19 cellular contexts compared by ENCODE assay signal in the genomic region with DNA sequence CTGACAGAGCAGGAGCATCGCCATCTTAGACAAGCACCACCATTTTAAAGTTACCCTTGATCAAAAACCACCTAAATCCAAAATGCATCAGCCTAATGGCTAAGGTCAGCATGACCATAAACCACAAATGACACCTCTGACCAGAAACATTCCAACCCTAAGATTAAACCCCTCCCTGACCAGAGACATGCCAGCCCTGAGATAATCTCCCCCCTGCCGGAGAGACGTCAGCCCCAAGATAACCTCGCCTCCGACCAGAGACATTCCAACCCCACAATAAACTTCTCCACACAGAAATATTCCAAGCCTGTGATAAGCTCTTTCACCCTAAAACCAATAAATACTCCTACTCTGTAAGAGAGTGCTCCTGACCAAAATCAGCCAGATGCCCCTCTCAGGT. TPM values are rescaled to one million over a fixed set of nuclear protein-coding genes. Genes with fewer than 3 reads are reported as not detected.
DNase-seq lines count a peak whose midpoint lies in the region; FAIRE-seq and TF ChIP-seq lines count a peak whose summit lies in the region.
"Had no signal": no experiment of that assay in that cellular context is flagged by ENCODE, and none has a peak within 500 bp of the region (broad histone marks: within the 10 kb centered on the region; RNA-seq: fewer than 3 reads in every experiment).

No MANE protein-coding gene starts in this region.

- H4K5ac ChIP-seq in mesendoderm (ENCODE audit: low read length), result no peak overlapping the region

- no peak overlapping the region for H2BK15ac ChIP-seq in mesendoderm (replicated peaks; ENCODE audit: low read depth)

- H3K36me3 ChIP-seq in breast epithelium (no peaks in the 10 kb centered on the region), astrocyte (ENCODE audit: insufficient read depth, low read length) (no peaks in the 10 kb centered on the region), small intestine (ENCODE audit: control insufficient read depth in 2 of 2, insufficient read depth in 2 of 2, low read length in 2 of 2) (no peaks in the 10 kb centered on the region), mesendoderm (ENCODE audit: control insufficient read depth, insufficient read depth, low read length) (no peaks in the 10 kb centered on the region)
- H3K36me3 ChIP-seq: BLaER1 treated with 17β-estradiol and CSF1 and Interleukin-3, amounts not matched to agents 10 nM and 100 nM had no signal

- WGBS in small intestine, 3 donors, result 92 to 95% (median 93%) methylated on average over 5 of the region's 5 CpGs
- WGBS in mesendoderm (ENCODE audit: extremely low coverage, insufficient coverage, low lambda C conversion rate), result no CpG with 5 or more reads among the region's 5 CpGs

- H3K56ac ChIP-seq in mesendoderm (ENCODE audit: low read length), result no peak overlapping the region

- no peaks in the 10 kb centered on the region for H4K20me1 ChIP-seq in astrocyte (ENCODE audit: insufficient read depth, low read length)
- H4K20me1 ChIP-seq: BLaER1 treated with 17β-estradiol and CSF1 and Interleukin-3, amounts not matched to agents 10 nM and 100 nM had no signal

- peak overlapping the region; percentile 18 for H3K27ac Mint-ChIP-seq in MCF 10A (ENCODE audit: low read depth, unreplicated experiment)
- peak overlapping the region; percentile 82 for H3K27ac Mint-ChIP-seq in astrocyte (ENCODE audit: unreplicated experiment)

- TF ChIP-seq CTCF in MCF 10A (IDR thresholded peaks at IDR 0.05; ENCODE audit: unreplicated experiment) (no peak), breast epithelium (IDR thresholded peaks at IDR 0.05) (no peak), astrocyte (IDR thresholded peaks at IDR 0.05; ENCODE audit: insufficient read depth, low read depth, low read length) (no peak), fibroblast of the aortic adventitia (IDR thresholded peaks at IDR 0.05; ENCODE audit: insufficient read depth, low read length) (no peak)

- H3K4ac ChIP-seq in mesendoderm (ENCODE audit: low read depth, low read length), result no peak overlapping the region

- H2BK120ac ChIP-seq in mesendoderm (ENCODE audit: low read depth, low read length), result no peak overlapping the region

- FAIRE-seq in astrocyte (lab: Jason Lieb, UNC) (no peak), small intestine (lab: Jason Lieb, UNC) (no peak)

- H3K9me3 Mint-ChIP-seq in MCF 10A (ENCODE audit: unreplicated experiment) (no peaks in the 10 kb centered on the region), astrocyte (ENCODE audit: unreplicated experiment) (peaks cover 2% of the 10 kb centered on the region)

- H3K4me3 Mint-ChIP-seq in MCF 10A (ENCODE audit: unreplicated experiment) (no peak overlapping the region), astrocyte (ENCODE audit: unreplicated experiment) (no peak overlapping the region)

- no peak overlapping the region for H4K8ac ChIP-seq in mesendoderm (ENCODE audit: low read depth, low read length)

- H3K27ac ChIP-seq in breast epithelium (no peak overlapping the region), astrocyte (ENCODE audit: low read depth, low read length) (peak overlapping the region; percentile 75), small intestine (ENCODE audit: low read depth in 1 of 2, low read length in 1 of 2) (no peak overlapping the region), mesendoderm (ENCODE audit: low read depth, low read length) (no peak overlapping the region)
- H3K27ac ChIP-seq: 22Rv1; BLaER1 treated with 17β-estradiol and CSF1 and Interleukin-3, amounts not matched to agents 10 nM and 100 nM had no signal

- H3K4me1 ChIP-seq in breast epithelium (no peaks in the 10 kb centered on the region), astrocyte (ENCODE audit: insufficient read depth, low read length) (peaks cover 27% of the 10 kb centered on the region), small intestine (ENCODE audit: control insufficient read depth in 2 of 2, insufficient read depth in 1 of 2, low read depth in 1 of 2, low read length in 1 of 2) (no peaks in the 10 kb centered on the region), mesendoderm (ENCODE audit: control insufficient read depth, low read depth, low read length) (peaks cover 5% of the 10 kb centered on the region)
- H3K4me1 ChIP-seq: BLaER1 treated with 17β-estradiol and CSF1 and Interleukin-3, amounts not matched to agents 10 nM and 100 nM had no signal

- BruUV-seq in MCF 10A (replicated peaks; lab: Mats Ljungman, UMichigan), result no TSS peak

- POLR2A ChIA-PET in MCF 10A (lab: Yijun Ruan, JAX), result interaction anchor here (1.0 kb wide), 1 partner anchor 294 kb away, joined by 3 read pairs; no protein-coding TSS in a partner anchor

- CTCF ChIA-PET in MCF 10A (lab: Yijun Ruan, JAX), result no interaction called here

- H3K27me3 ChIP-seq in breast epithelium, result no peaks in the 10 kb centered on the region
- H3K27me3 ChIP-seq in astrocyte (ENCODE audit: insufficient read depth, low read length), result no peaks in the 10 kb centered on the region
- no peaks in the 10 kb centered on the region for H3K27me3 ChIP-seq in small intestine (ENCODE audit: control insufficient read depth in 2 of 2, insufficient read depth in 2 of 2, low read length in 2 of 2)
- H3K27me3 ChIP-seq in mesendoderm (ENCODE audit: insufficient read depth, low read length, poor library complexity), result no peaks in the 10 kb centered on the region
- H3K27me3 ChIP-seq: BLaER1 treated with 17β-estradiol and CSF1 and Interleukin-3, amounts not matched to agents 10 nM and 100 nM had no signal

- no peak overlapping the region for H3K18ac ChIP-seq in mesendoderm (ENCODE audit: low read length)

- no peak for TF ChIP-seq POLR2A in breast epithelium (IDR thresholded peaks at IDR 0.05)

- H3K9ac ChIP-seq in astrocyte (ENCODE audit: low read length) (peak overlapping the region; percentile 20), mesendoderm (ENCODE audit: low read length) (no peak overlapping the region)
- H3K9ac ChIP-seq: BLaER1 treated with 17β-estradiol and CSF1 and Interleukin-3, amounts not matched to agents 10 nM and 100 nM had no signal

- H3K23ac ChIP-seq in mesendoderm (ENCODE audit: low read length), result no peak overlapping the region

- no peaks in the 10 kb centered on the region for H3K79me2 ChIP-seq in astrocyte (ENCODE audit: insufficient read depth, low read length)
- H3K79me2 ChIP-seq in mesendoderm (ENCODE audit: control insufficient read depth, insufficient read depth, low read length), result no peaks in the 10 kb centered on the region

- H3K4me3 ChIP-seq in breast epithelium, result no peak overlapping the region
- H3K4me3 ChIP-seq in astrocyte (ENCODE audit: insufficient read depth, low read depth, low read length), result no peak overlapping the region
- H3K4me3 ChIP-seq in fibroblast of the aortic adventitia (ENCODE audit: low read depth, low read length), result no peak overlapping the region
- H3K4me3 ChIP-seq in small intestine (ENCODE audit: low read depth in 1 of 2, low read length in 2 of 2), result no peak overlapping the region
- H3K4me3 ChIP-seq in mesendoderm (ENCODE audit: low read length), result no peak overlapping the region
- H3K4me3 ChIP-seq: BLaER1 treated with 17β-estradiol and CSF1 and Interleukin-3, amounts not matched to agents 10 nM and 100 nM had no signal

- H3K27me3 Mint-ChIP-seq in MCF 10A (ENCODE audit: insufficient read depth, unreplicated experiment) (no peaks in the 10 kb centered on the region), astrocyte (ENCODE audit: low read depth, unreplicated experiment) (peaks cover 5% of the 10 kb centered on the region)

- no peaks in the 10 kb centered on the region for H3K36me3 Mint-ChIP-seq in MCF 10A (ENCODE audit: insufficient read depth, unreplicated experiment)
- no peaks in the 10 kb centered on the region for H3K36me3 Mint-ChIP-seq in astrocyte (ENCODE audit: low read depth, unreplicated experiment)

- H2AK5ac ChIP-seq in mesendoderm (ENCODE audit: low read length), result no peak overlapping the region

- DNase-seq in MCF 10A (ENCODE audit: unreplicated experiment), result no peak
- no peak for DNase-seq in breast epithelium (ENCODE audit: low spot score in 2 of 2)
- DNase-seq in astrocyte (ENCODE audit: low read depth), result peak; percentile 82
- peak; percentile 49 for DNase-seq in fibroblast of the aortic adventitia (ENCODE audit: low read depth)
- DNase-seq in small intestine, result no peak
- no peak for DNase-seq in stimulated activated CD4-positive, alpha-beta T cell treated with anti-CD3 and anti-CD28 coated beads, Interleukin-15, amount 100 ng/mL, for 24 hours
- no peak for DNase-seq in mesendoderm
- DNase-seq in hypothalamus (lab: John Stamatoyannopoulos, UW), result no peak
- DNase-seq: DMS 273 treated with DMSO at 0.1 percent for 48 hours; Kasumi-1; NCI-H1417; NCI-H187 treated with DMSO at 0.1 percent for 48 hours; NCI-H446; NK-92 treated with Interleukin-12 subunit alpha and Interleukin-12 subunit beta, amount 100 ng/mL, for 24 hours; RPMI8226; SIG-M5 had no signal

- H3K4me1 Mint-ChIP-seq in MCF 10A (ENCODE audit: insufficient read depth, unreplicated experiment), result peaks cover 26% of the 10 kb centered on the region
- H3K4me1 Mint-ChIP-seq in astrocyte (ENCODE audit: low read depth, unreplicated experiment), result peaks cover 28% of the 10 kb centered on the region

- no peak overlapping the region for H2BK5ac ChIP-seq in mesendoderm (ENCODE audit: low read length)

- no peaks in the 10 kb centered on the region for H3K79me1 ChIP-seq in mesendoderm (ENCODE audit: low read length)

- intact Hi-C loops in MCF 10A (cut with micrococcal nuclease), result no loop called here
- intact Hi-C loops in breast epithelium (cut with DNase I; ENCODE audit: low total_unique reads), result no loop called here

- H2AFZ ChIP-seq in astrocyte (ENCODE audit: low read depth, low read length), result no peak overlapping the region

- peak overlapping the region; percentile 42 for H3K4me2 ChIP-seq in astrocyte (ENCODE audit: low read length)
- H3K4me2 ChIP-seq in mesendoderm (ENCODE audit: low read length), result no peak overlapping the region
- H3K4me2 ChIP-seq: BLaER1 treated with 17β-estradiol and CSF1 and Interleukin-3, amounts not matched to agents 10 nM and 100 nM had no signal

- H3K9me3 ChIP-seq in breast epithelium (peaks cover 0 to 3% of the 10 kb centered on the region in 2 donors), astrocyte (ENCODE audit: insufficient read depth, low read depth, low read length) (peaks cover 9% of the 10 kb centered on the region), small intestine (ENCODE audit: control insufficient read depth, low read depth) (no peaks in the 10 kb centered on the region)

RNA-seq across cellular contexts. Expression of gene PXDC1, which starts 53.5 kb away (rescaled TPM):
- total RNA-seq in MCF 10A (2022) (48.1 and 51.4 TPM in 2 replicates), breast epithelium (100 to 1,000 TPM in 1 of 3 donors, 10 to 100 TPM in 2; 86.2 to 122 (median 88.0) TPM), astrocyte (58.2 and 64.4 TPM in 2 replicates), fibroblast of the aortic adventitia (ENCODE audit: low replicate concordance) (17.6 and 39.4 TPM in 2 replicates)
- polyA plus RNA-seq in small intestine, result 10 to 100 TPM; 21.6 to 97.5 (median 89.5) TPM
- polyA plus RNA-seq in mesendoderm (2013, experiment 1 of 2), result 1.2 TPM
- 1.3 TPM for polyA plus RNA-seq in mesendoderm (2013, experiment 2 of 2)
- total RNA-seq: OCI-LY7 had no signal

Comparison
In these comparisons a context has a peak if more than half of its experiments do, and no peak if none do; other contexts are left out.
1. DNase-seq: peak in astrocyte (single experiment) and fibroblast of the aortic adventitia (single experiment); none in MCF 10A (single experiment), breast epithelium (0 of 2), small intestine (single experiment), stimulated activated CD4-positive, alpha-beta T cell treated with anti-CD3 and anti-CD28 coated beads, Interleukin-15, amount 100 ng/mL, for 24 hours (single experiment), mesendoderm (single experiment) and hypothalamus (0 of 51).